27 cellular contexts compared by ENCODE assay signal in genomic region chr9:12627091-12627490, GRCh38.
"Had no signal": no experiment of that assay in that cellular context is flagged by ENCODE, and none has a peak within 500 bp of the region (broad histone marks: within the 10 kb centered on the region; RNA-seq: fewer than 3 reads in every experiment).

No MANE protein-coding gene starts in this region.

- H3K9me3 ChIP-seq: colonic mucosa, esophagus muscularis mucosa, esophagus squamous epithelium, gastrocnemius medialis, gastroesophageal sphincter, heart left ventricle, heart right ventricle had no signal

- H3K27me3 ChIP-seq: colonic mucosa, dorsolateral prefrontal cortex, esophagus muscularis mucosa, esophagus squamous epithelium, gastrocnemius medialis, gastroesophageal sphincter, heart left ventricle had no signal

- H3K27ac Mint-ChIP-seq: dendritic cell treated with granulocyte-macrophage colony-stimulating factor and Interleukin-4, amounts not matched to agents 40 ng/mL and 50 ng/mL, for 4 days; effector memory CD8-positive, alpha-beta T cell; endodermal cell had no signal

- FAIRE-seq: colon, endometrium, endothelial cell of umbilical vein, frontal cortex had no signal

- DNase-seq: colonic mucosa; cortex of kidney; dermis blood vessel endothelial cell; dorsolateral prefrontal cortex; effector CD4-positive, alpha-beta T cell; effector CD8-positive, alpha-beta T cell; effector memory CD4-positive, alpha-beta T cell; effector memory CD8-positive, alpha-beta T cell; endodermal cell; erythroblast; esophagus squamous epithelium; foreskin fibroblast; foreskin keratinocyte; foreskin melanocyte; gastrocnemius medialis; glutamatergic neuron; head of caudate nucleus; heart left ventricle; heart right ventricle had no signal

- H3K4me1 ChIP-seq: colonic mucosa, esophagus muscularis mucosa, esophagus squamous epithelium, foreskin keratinocyte, gastrocnemius medialis, gastroesophageal sphincter, heart left ventricle, heart right ventricle had no signal

- H3K27me3 Mint-ChIP-seq: dendritic cell treated with granulocyte-macrophage colony-stimulating factor and Interleukin-4, amounts not matched to agents 40 ng/mL and 50 ng/mL, for 4 days; effector memory CD8-positive, alpha-beta T cell had no signal

- H3K4me3 Mint-ChIP-seq: dendritic cell treated with granulocyte-macrophage colony-stimulating factor and Interleukin-4, amounts not matched to agents 40 ng/mL and 50 ng/mL, for 4 days; effector memory CD8-positive, alpha-beta T cell; endodermal cell had no signal

- H3K9me3 Mint-ChIP-seq: dendritic cell treated with granulocyte-macrophage colony-stimulating factor and Interleukin-4, amounts not matched to agents 40 ng/mL and 50 ng/mL, for 4 days; endodermal cell had no signal

- H3K4me3 ChIP-seq: colonic mucosa, coronary artery, dorsolateral prefrontal cortex, esophagus muscularis mucosa, esophagus squamous epithelium, gastrocnemius medialis, gastroesophageal sphincter, heart left ventricle, heart right ventricle had no signal

- H3K36me3 ChIP-seq: colonic mucosa, esophagus muscularis mucosa, esophagus squamous epithelium, gastrocnemius medialis, gastroesophageal sphincter, heart left ventricle, heart right ventricle had no signal
